Comparison of ENCODE assay signal across 1 cellular context in the genomic region with DNA sequence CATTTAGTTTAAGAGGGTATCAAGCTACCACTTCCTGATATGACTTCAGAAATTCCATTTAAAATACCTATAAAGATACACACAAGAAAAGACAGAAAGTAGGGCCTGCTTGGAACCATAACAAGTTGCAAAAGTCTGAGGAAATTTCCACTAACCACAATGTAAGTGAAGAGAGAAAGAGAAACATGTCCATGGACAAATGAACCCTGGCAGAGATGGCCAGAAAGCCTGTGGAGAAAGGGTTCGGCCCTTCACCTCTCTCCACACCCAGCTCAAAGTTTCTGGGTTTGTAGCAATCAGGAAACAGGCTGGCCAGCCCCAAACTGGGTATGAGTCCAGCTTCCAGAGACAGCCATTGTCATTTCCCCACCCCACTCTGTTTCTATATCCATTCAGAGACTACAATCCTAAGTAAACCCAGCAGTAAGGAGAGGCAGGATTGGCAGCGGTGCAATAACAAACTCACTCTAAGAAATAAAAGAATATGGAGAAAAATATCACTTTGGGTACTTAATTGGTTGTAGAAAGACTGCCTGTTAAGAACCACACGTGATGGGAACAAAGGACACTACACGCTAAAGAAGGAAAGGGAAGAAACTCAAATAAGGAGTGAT.
A peak's percentile ranks its signal among the peaks of the same experiment; 100 is the strongest.
TF ChIP-seq lines count a peak whose summit lies in the region.

No MANE protein-coding gene starts in this region.

TF ChIP-seq in GM12878, 131 proteins besides CTCF, POLR2A, EP300 and RAD21:
- TF ChIP-seq, protein P1, sequence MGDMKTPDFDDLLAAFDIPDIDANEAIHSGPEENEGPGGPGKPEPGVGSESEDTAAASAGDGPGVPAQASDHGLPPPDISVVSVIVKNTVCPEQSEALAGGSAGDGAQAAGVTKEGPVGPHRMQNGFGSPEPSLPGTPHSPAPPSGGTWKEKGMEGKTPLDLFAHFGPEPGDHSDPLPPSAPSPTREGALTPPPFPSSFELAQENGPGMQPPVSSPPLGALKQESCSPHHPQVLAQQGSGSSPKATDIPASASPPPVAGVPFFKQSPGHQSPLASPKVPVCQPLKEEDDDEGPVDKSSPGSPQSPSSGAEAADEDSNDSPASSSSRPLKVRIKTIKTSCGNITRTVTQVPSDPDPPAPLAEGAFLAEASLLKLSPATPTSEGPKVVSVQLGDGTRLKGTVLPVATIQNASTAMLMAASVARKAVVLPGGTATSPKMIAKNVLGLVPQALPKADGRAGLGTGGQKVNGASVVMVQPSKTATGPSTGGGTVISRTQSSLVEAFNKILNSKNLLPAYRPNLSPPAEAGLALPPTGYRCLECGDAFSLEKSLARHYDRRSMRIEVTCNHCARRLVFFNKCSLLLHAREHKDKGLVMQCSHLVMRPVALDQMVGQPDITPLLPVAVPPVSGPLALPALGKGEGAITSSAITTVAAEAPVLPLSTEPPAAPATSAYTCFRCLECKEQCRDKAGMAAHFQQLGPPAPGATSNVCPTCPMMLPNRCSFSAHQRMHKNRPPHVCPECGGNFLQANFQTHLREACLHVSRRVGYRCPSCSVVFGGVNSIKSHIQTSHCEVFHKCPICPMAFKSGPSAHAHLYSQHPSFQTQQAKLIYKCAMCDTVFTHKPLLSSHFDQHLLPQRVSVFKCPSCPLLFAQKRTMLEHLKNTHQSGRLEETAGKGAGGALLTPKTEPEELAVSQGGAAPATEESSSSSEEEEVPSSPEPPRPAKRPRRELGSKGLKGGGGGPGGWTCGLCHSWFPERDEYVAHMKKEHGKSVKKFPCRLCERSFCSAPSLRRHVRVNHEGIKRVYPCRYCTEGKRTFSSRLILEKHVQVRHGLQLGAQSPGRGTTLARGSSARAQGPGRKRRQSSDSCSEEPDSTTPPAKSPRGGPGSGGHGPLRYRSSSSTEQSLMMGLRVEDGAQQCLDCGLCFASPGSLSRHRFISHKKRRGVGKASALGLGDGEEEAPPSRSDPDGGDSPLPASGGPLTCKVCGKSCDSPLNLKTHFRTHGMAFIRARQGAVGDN (IDR thresholded peaks at IDR 0.05): no peak
- TF ChIP-seq TARDBP (IDR thresholded peaks at IDR 0.05; ENCODE audit: borderline replicate concordance) (no peak), ETV6 (conservative IDR thresholded peaks at IDR 0.05 in 1 of 2, IDR thresholded peaks at IDR 0.05 in 1 of 2; ENCODE audit: borderline replicate concordance in 1 of 2, low read depth in 1 of 2) (no peak), EED (IDR thresholded peaks at IDR 0.05; ENCODE audit: low read depth) (peak; percentile 15; the same call in 1 of the 2 replicates), MEF2B (IDR thresholded peaks at IDR 0.05; ENCODE audit: partially characterized antibody, poor library complexity, severe bottlenecking) (no peak), ZNF217 (IDR thresholded peaks at IDR 0.05) (no peak)
- TF ChIP-seq, protein P2, sequence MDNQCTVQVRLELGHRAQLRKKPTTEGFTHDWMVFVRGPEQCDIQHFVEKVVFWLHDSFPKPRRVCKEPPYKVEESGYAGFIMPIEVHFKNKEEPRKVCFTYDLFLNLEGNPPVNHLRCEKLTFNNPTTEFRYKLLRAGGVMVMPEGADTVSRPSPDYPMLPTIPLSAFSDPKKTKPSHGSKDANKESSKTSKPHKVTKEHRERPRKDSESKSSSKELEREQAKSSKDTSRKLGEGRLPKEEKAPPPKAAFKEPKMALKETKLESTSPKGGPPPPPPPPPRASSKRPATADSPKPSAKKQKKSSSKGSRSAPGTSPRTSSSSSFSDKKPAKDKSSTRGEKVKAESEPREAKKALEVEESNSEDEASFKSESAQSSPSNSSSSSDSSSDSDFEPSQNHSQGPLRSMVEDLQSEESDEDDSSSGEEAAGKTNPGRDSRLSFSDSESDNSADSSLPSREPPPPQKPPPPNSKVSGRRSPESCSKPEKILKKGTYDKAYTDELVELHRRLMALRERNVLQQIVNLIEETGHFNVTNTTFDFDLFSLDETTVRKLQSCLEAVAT (IDR thresholded peaks at IDR 0.05): no peak
